In the genomic region with DNA sequence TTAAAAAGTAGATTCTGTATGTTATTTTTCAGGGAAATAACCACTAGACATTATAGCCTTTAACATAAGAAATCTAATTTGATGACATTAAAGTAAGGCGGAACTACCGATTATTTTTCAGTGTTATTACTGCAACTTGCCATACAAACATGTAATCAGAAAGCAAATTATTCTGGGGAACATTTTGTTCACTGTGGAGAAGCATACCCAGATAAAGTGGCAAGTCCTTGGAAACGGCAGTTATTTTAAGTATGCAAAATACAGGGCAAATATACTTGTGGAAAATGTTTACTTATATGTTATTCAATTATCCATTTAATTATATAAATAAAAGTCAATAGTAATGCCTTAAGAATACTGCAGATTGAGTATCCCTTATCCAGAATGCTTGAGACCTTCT, we compare ENCODE assay signal across 19 cellular contexts.
"Had no signal": no experiment of that assay in that cellular context is flagged by ENCODE, and none has a peak within 500 bp of the region (broad histone marks: within the 10 kb centered on the region; RNA-seq: fewer than 3 reads in every experiment).

No MANE protein-coding gene starts in this region.

- H3K36me3 ChIP-seq: thyroid gland, uterus had no signal

- H3K9me3 ChIP-seq: esophagus squamous epithelium, gastroesophageal sphincter, right atrium auricular region, suprapubic skin, thyroid gland, upper lobe of left lung, uterus had no signal

- DNase-seq: effector memory CD8-positive, alpha-beta T cell; esophagus squamous epithelium; glutamatergic neuron; immature natural killer cell; kidney; left colon; mammary epithelial cell; naive thymus-derived CD4-positive, alpha-beta T cell; nephron progenitor cell; posterior cingulate gyrus; small intestine; stimulated activated CD4-positive, alpha-beta T cell treated with anti-CD3 and anti-CD28 coated beads, Interleukin-2, amount 100 ng/mL, for 48 hours; stimulated activated naive CD4-positive, alpha-beta T cell treated with Interleukin-2 at 50 U/mL for 16 hours; thyroid gland; upper lobe of left lung; uterus had no signal

- H3K27ac ChIP-seq: suprapubic skin, uterus had no signal

- H3K4me3 ChIP-seq: esophagus squamous epithelium, gastroesophageal sphincter, right atrium auricular region, suprapubic skin, thyroid gland, upper lobe of left lung, uterus had no signal

- H3K27me3 ChIP-seq: esophagus squamous epithelium, gastroesophageal sphincter, right atrium auricular region, suprapubic skin, thyroid gland, upper lobe of left lung, uterus had no signal
